Comparison of ENCODE assay signal across 9 cellular contexts in genomic region chr6:35359744-35360348, GRCh38. TPM values are rescaled to one million over a fixed set of nuclear protein-coding genes. Genes with fewer than 3 reads are reported as not detected.
A peak's percentile ranks its signal among the peaks of the same experiment; 100 is the strongest.
DNase-seq lines count a peak whose midpoint lies in the region; ATAC-seq lines count a peak whose summit lies in the region.
"Had no signal": no experiment of that assay in that cellular context is flagged by ENCODE, and none has a peak within 500 bp of the region (broad histone marks: within the 10 kb centered on the region; RNA-seq: fewer than 3 reads in every experiment).

No MANE protein-coding gene starts in this region.

- H3K9ac ChIP-seq in muscle layer of colon (ENCODE audit: low read length): no peak overlapping the region

- peak overlapping the region; percentile 35 for H3K27ac ChIP-seq in muscle layer of colon (ENCODE audit: low read depth, low read length)

- DNase-seq in AG08396 (ENCODE audit: low spot score) (peak; percentile 44), NCI-H2196 treated with DMSO at 0.1 percent for 48 hours (lab: John Stamatoyannopoulos, UW; ENCODE audit: unreplicated experiment) (peak; percentile 60), SW480 (ENCODE audit: low spot score) (no peak), H4 (ENCODE audit: low spot score) (no peak)
- no peak for DNase-seq in stimulated activated CD4-positive, alpha-beta T cell treated with anti-CD3 and anti-CD28 coated beads, Interleukin-15, amount 100 ng/mL, for 24 hours
- no peak for DNase-seq in stimulated activated naive CD4-positive, alpha-beta T cell treated with Interleukin-2 at 50 U/mL for 16 hours (lab: John Stamatoyannopoulos, UW)
- DNase-seq: spleen had no signal

- peaks cover 47% of the 10 kb centered on the region for H3K4me1 ChIP-seq in muscle layer of colon (ENCODE audit: insufficient read depth, low read length)

- ATAC-seq in esophagus mucosa: peak; percentile 76

- no peak overlapping the region for H3K4me3 ChIP-seq in muscle layer of colon (ENCODE audit: low read depth in 1 of 2, low read length in 2 of 2)
- H3K4me3 ChIP-seq: spleen had no signal

- H3K27me3 ChIP-seq in muscle layer of colon (ENCODE audit: control insufficient read depth in 1 of 2, insufficient read depth in 2 of 2, low read length in 2 of 2): no peaks in the 10 kb centered on the region
- H3K27me3 ChIP-seq: spleen had no signal

- peaks cover 13% of the 10 kb centered on the region for H3K36me3 ChIP-seq in muscle layer of colon (ENCODE audit: insufficient read depth, low read length)

- no peaks in the 10 kb centered on the region for H3K9me3 ChIP-seq in muscle layer of colon (ENCODE audit: low read length)
- H3K9me3 ChIP-seq: spleen had no signal

RNA-seq across cellular contexts. Expression of gene PPARD, which starts 17.5 kb away (rescaled TPM):
- total RNA-seq in esophagus mucosa: 38.5 TPM
- total RNA-seq in H4 (2014; rRNA removed; shearing (Covaris generic)): 2.7 and 3.2 TPM in 2 replicates

Comparison
In these comparisons a context has a peak if more than half of its experiments do, and no peak if none do; other contexts are left out.
1. DNase-seq: peak in AG08396 (single experiment) and NCI-H2196 treated with DMSO at 0.1 percent for 48 hours (single experiment); none in stimulated activated CD4-positive, alpha-beta T cell treated with anti-CD3 and anti-CD28 coated beads, Interleukin-15, amount 100 ng/mL, for 24 hours (single experiment), SW480 (single experiment), stimulated activated naive CD4-positive, alpha-beta T cell treated with Interleukin-2 at 50 U/mL for 16 hours (single experiment) and H4 (single experiment).